ENCODE assay signal across 16 cellular contexts in genomic region chr3:53101956-53102355, GRCh38. TPM values are rescaled to one million over a fixed set of nuclear protein-coding genes. Genes with fewer than 3 reads are reported as not detected.
DNase-seq lines count a peak whose midpoint lies in the region; ATAC-seq lines count a peak whose summit lies in the region.
"Had no signal": no experiment of that assay in that cellular context is flagged by ENCODE, and none has a peak within 500 bp of the region (broad histone marks: within the 10 kb centered on the region; RNA-seq: fewer than 3 reads in every experiment).

No MANE protein-coding gene starts in this region.

- H3K4me1 Mint-ChIP-seq in stimulated activated naive CD8-positive, alpha-beta T cell treated with anti-CD3 and anti-CD28 coated beads, Interleukin-15, Interleukin-2, amounts not matched to agents 100 ng/mL and 50 ng/mL, for 24 hours (ENCODE audit: low read depth): peaks cover 38% of the 10 kb centered on the region
- peaks cover 38% of the 10 kb centered on the region for H3K4me1 Mint-ChIP-seq in T-helper 17 cell
- H3K4me1 Mint-ChIP-seq in dendritic cell treated with granulocyte-macrophage colony-stimulating factor and Interleukin-4, amounts not matched to agents 40 ng/mL and 50 ng/mL, for 4 days (ENCODE audit: low read depth): peaks cover 37% of the 10 kb centered on the region
- H3K4me1 Mint-ChIP-seq in stimulated activated naive CD8-positive, alpha-beta T cell treated with anti-CD3 and anti-CD28 coated beads, Interleukin-15, amount 100 ng/mL, for 72 hours: peaks cover 84% of the 10 kb centered on the region

- H3K27ac Mint-ChIP-seq in stimulated activated naive CD8-positive, alpha-beta T cell treated with anti-CD3 and anti-CD28 coated beads, Interleukin-15, Interleukin-2, amounts not matched to agents 100 ng/mL and 50 ng/mL, for 24 hours: peak overlapping the region; percentile 72
- peak overlapping the region; percentile 95 for H3K27ac Mint-ChIP-seq in T-helper 17 cell
- peak overlapping the region; percentile 85 for H3K27ac Mint-ChIP-seq in dendritic cell treated with granulocyte-macrophage colony-stimulating factor and Interleukin-4, amounts not matched to agents 40 ng/mL and 50 ng/mL, for 4 days
- H3K27ac Mint-ChIP-seq in stimulated activated naive CD8-positive, alpha-beta T cell treated with anti-CD3 and anti-CD28 coated beads, Interleukin-15, amount 100 ng/mL, for 72 hours: peak overlapping the region; percentile 91 to 92

- no peaks in the 10 kb centered on the region for H3K9me3 Mint-ChIP-seq in stimulated activated naive CD8-positive, alpha-beta T cell treated with anti-CD3 and anti-CD28 coated beads, Interleukin-15, Interleukin-2, amounts not matched to agents 100 ng/mL and 50 ng/mL, for 24 hours
- H3K9me3 Mint-ChIP-seq in dendritic cell treated with granulocyte-macrophage colony-stimulating factor and Interleukin-4, amounts not matched to agents 40 ng/mL and 50 ng/mL, for 4 days: no peaks in the 10 kb centered on the region
- no peaks in the 10 kb centered on the region for H3K9me3 Mint-ChIP-seq in stimulated activated naive CD8-positive, alpha-beta T cell treated with anti-CD3 and anti-CD28 coated beads, Interleukin-15, amount 100 ng/mL, for 72 hours

- intact Hi-C loops in dendritic cell treated with granulocyte-macrophage colony-stimulating factor and Interleukin-4, amounts not matched to agents 40 ng/mL and 50 ng/mL, for 4 days (cut with micrococcal nuclease): no loop called here

- H3K36me3 Mint-ChIP-seq in stimulated activated naive CD8-positive, alpha-beta T cell treated with anti-CD3 and anti-CD28 coated beads, Interleukin-15, Interleukin-2, amounts not matched to agents 100 ng/mL and 50 ng/mL, for 24 hours (ENCODE audit: low read depth): peaks cover 82% of the 10 kb centered on the region
- peaks cover 3% of the 10 kb centered on the region for H3K36me3 Mint-ChIP-seq in T-helper 17 cell (ENCODE audit: low read depth)
- peaks cover 68% of the 10 kb centered on the region for H3K36me3 Mint-ChIP-seq in dendritic cell treated with granulocyte-macrophage colony-stimulating factor and Interleukin-4, amounts not matched to agents 40 ng/mL and 50 ng/mL, for 4 days (ENCODE audit: low read depth)

- no peak overlapping the region for H3K4me3 Mint-ChIP-seq in stimulated activated naive CD8-positive, alpha-beta T cell treated with anti-CD3 and anti-CD28 coated beads, Interleukin-15, Interleukin-2, amounts not matched to agents 100 ng/mL and 50 ng/mL, for 24 hours
- peak overlapping the region; percentile 72 for H3K4me3 Mint-ChIP-seq in T-helper 17 cell
- H3K4me3 Mint-ChIP-seq in dendritic cell treated with granulocyte-macrophage colony-stimulating factor and Interleukin-4, amounts not matched to agents 40 ng/mL and 50 ng/mL, for 4 days: no peak overlapping the region
- H3K4me3 Mint-ChIP-seq in stimulated activated naive CD8-positive, alpha-beta T cell treated with anti-CD3 and anti-CD28 coated beads, Interleukin-15, amount 100 ng/mL, for 72 hours: peak overlapping the region; percentile 36 to 51

- H3K27me3 Mint-ChIP-seq in stimulated activated naive CD8-positive, alpha-beta T cell treated with anti-CD3 and anti-CD28 coated beads, Interleukin-15, Interleukin-2, amounts not matched to agents 100 ng/mL and 50 ng/mL, for 24 hours: no peaks in the 10 kb centered on the region
- no peaks in the 10 kb centered on the region for H3K27me3 Mint-ChIP-seq in T-helper 17 cell
- no peaks in the 10 kb centered on the region for H3K27me3 Mint-ChIP-seq in dendritic cell treated with granulocyte-macrophage colony-stimulating factor and Interleukin-4, amounts not matched to agents 40 ng/mL and 50 ng/mL, for 4 days
- H3K27me3 Mint-ChIP-seq in stimulated activated naive CD8-positive, alpha-beta T cell treated with anti-CD3 and anti-CD28 coated beads, Interleukin-15, amount 100 ng/mL, for 72 hours: no peaks in the 10 kb centered on the region

- ATAC-seq in stimulated activated naive CD8-positive, alpha-beta T cell treated with anti-CD3 and anti-CD28 coated beads, Interleukin-15, Interleukin-2, amounts not matched to agents 100 U/mL and 50 U/mL, for 24 hours: no peak
- ATAC-seq in T-helper 17 cell: no peak
- ATAC-seq in stimulated activated naive CD8-positive, alpha-beta T cell treated with anti-CD3 and anti-CD28 coated beads, Interleukin-15, amount 100 ng/mL, for 72 hours: no peak
- no peak for ATAC-seq in HG02763 (IDR thresholded peaks at IDR 0.05; ENCODE audit: unreplicated experiment)

- DNase-seq in stimulated activated naive CD8-positive, alpha-beta T cell treated with anti-CD3 and anti-CD28 coated beads, Interleukin-15, Interleukin-2, amounts not matched to agents 100 U/mL and 50 U/mL, for 24 hours: no peak
- no peak for DNase-seq in T-helper 17 cell
- no peak for DNase-seq in stimulated activated naive CD8-positive, alpha-beta T cell treated with anti-CD3 and anti-CD28 coated beads, Interleukin-15, amount 100 ng/mL, for 72 hours
- no peak for DNase-seq in GM03348 (ENCODE audit: low spot score)
- no peak for DNase-seq in mesenteric fat pad (ENCODE audit: low spot score)
- DNase-seq: activated CD8-positive, alpha-beta memory T cell treated with anti-CD3 and anti-CD28 coated beads, Interleukin-2, amount 50 U/mL, for 48 hours; cortex of kidney; head of caudate nucleus; midbrain; NCI-H1417 treated with DMSO at 0.1 percent for 48 hours; NCI-H2107; NCI-H510A treated with DMSO at 0.1 percent for 48 hours had no signal

- no peaks in the 10 kb centered on the region for H3K9me3 ChIP-seq in T-helper 17 cell (ENCODE audit: control insufficient read depth, low read length, poor library complexity, severe bottlenecking)
- H3K9me3 ChIP-seq: breast epithelium had no signal

RNA-seq across cellular contexts. Expression of gene RFT1, which starts 28.3 kb away (rescaled TPM):
- 10 to 100 TPM; 11.9 to 12.2 TPM for total RNA-seq in T-helper 17 cell
- 19.1 TPM for total RNA-seq in mesenteric fat pad

RNA-seq across cellular contexts. Expression of gene SFMBT1, which starts 56.1 kb away (rescaled TPM):
- total RNA-seq in T-helper 17 cell (10 to 100 TPM; 36.1 to 49.8 TPM), mesenteric fat pad (8.9 TPM)

RNA-seq across cellular contexts. Expression of gene PRKCD, which starts 59.1 kb away (rescaled TPM):
- 10 to 100 TPM; 27.3 to 35.0 TPM for total RNA-seq in T-helper 17 cell
- 80.4 TPM for total RNA-seq in mesenteric fat pad

Comparison
In these comparisons a context has a peak if more than half of its experiments do, and no peak if none do; other contexts are left out.
1. H3K4me3 Mint-ChIP-seq: peak in T-helper 17 cell (single experiment) and stimulated activated naive CD8-positive, alpha-beta T cell treated with anti-CD3 and anti-CD28 coated beads, Interleukin-15, amount 100 ng/mL, for 72 hours (2 of 2); none in stimulated activated naive CD8-positive, alpha-beta T cell treated with anti-CD3 and anti-CD28 coated beads, Interleukin-15, Interleukin-2, amounts not matched to agents 100 ng/mL and 50 ng/mL, for 24 hours (single experiment) and dendritic cell treated with granulocyte-macrophage colony-stimulating factor and Interleukin-4, amounts not matched to agents 40 ng/mL and 50 ng/mL, for 4 days (single experiment).
2. Peak in every context shown above with its lines, with median percentiles within 50 percentile points of each other: H3K27ac Mint-ChIP-seq.